10 cellular contexts compared by ENCODE assay signal in genomic region chr5:139653616-139654015, GRCh38. TPM values are rescaled to one million over a fixed set of nuclear protein-coding genes. Genes with fewer than 3 reads are reported as not detected.
A peak's percentile ranks its signal among the peaks of the same experiment; 100 is the strongest.
DNase-seq lines count a peak whose midpoint lies in the region; ATAC-seq and TF ChIP-seq lines count a peak whose summit lies in the region.
"Had no signal": no experiment of that assay in that cellular context is flagged by ENCODE, and none has a peak within 500 bp of the region (broad histone marks: within the 10 kb centered on the region; RNA-seq: fewer than 3 reads in every experiment).

No MANE protein-coding gene starts in this region.

- H3T11ph ChIP-seq in H9 (ENCODE audit: low read length) = no peak overlapping the region

- no CpG with 5 or more reads among the region's 5 CpGs for WGBS in H9 (ENCODE audit: extremely low coverage, insufficient read length, low lambda C conversion rate)
- WGBS in lung, 2 donors = 36 to 62% methylated on average over 5 of the region's 5 CpGs

- no peak overlapping the region for H4K5ac ChIP-seq in H9 (ENCODE audit: insufficient read length, low read depth, low read length)

- no peak overlapping the region for H2AFZ ChIP-seq in H9 (ENCODE audit: low read length)

- H2BK5ac ChIP-seq in H9 (ENCODE audit: insufficient read length, low read length) = no peak overlapping the region

- no peak overlapping the region for H2BK20ac ChIP-seq in H9 (ENCODE audit: low read depth, low read length, poor library complexity, severe bottlenecking)

- H3K9me3 Mint-ChIP-seq in H9 (peaks cover 0 to 4% of the 10 kb centered on the region in 2 experiments; a peak in 1 of 5 replicates), brain (peaks cover 0 to 4% (median 0%) of the 10 kb centered on the region in 5 experiments)

- H3K23me2 ChIP-seq in H9 (ENCODE audit: insufficient read length, low read depth, low read length, poor library complexity, severe bottlenecking) = peaks cover 21% of the 10 kb centered on the region

- no peaks in the 10 kb centered on the region for H3K36me3 ChIP-seq in lung (ENCODE audit: control insufficient read depth in 2 of 2, insufficient read depth in 2 of 2, low read length in 2 of 2)

- H3K9me3 ChIP-seq in H9 (ENCODE audit: control insufficient read depth, low read depth, low read length) (no peaks in the 10 kb centered on the region), lung (ENCODE audit: control insufficient read depth in 2 of 2, insufficient read depth in 1 of 2, low read length in 1 of 2) (no peaks in the 10 kb centered on the region)

- H3K4ac ChIP-seq in H9 (ENCODE audit: low read depth, low read length) = no peak overlapping the region

- H3K79me1 ChIP-seq in H9 (ENCODE audit: insufficient read depth, low read depth, low read length, poor library complexity, severe bottlenecking) = peaks cover 19% of the 10 kb centered on the region

- TF ChIP-seq CTCF in H9 (conservative IDR thresholded peaks at IDR 0.05) (no peak), brain (conservative IDR thresholded peaks at IDR 0.05) (no peak), lung (IDR thresholded peaks at IDR 0.05; ENCODE audit: control extremely low read depth, extremely low read depth) (no peak)

- no peak overlapping the region for H2BK12ac ChIP-seq in H9 (ENCODE audit: insufficient read length, low read depth, low read length)

- H3K56ac ChIP-seq in H9 (ENCODE audit: insufficient read length, low read depth, low read length) = no peak overlapping the region

- H3K27me3 Mint-ChIP-seq in H9 (ENCODE audit: low read depth) = peaks cover 1% of the 10 kb centered on the region; the same call in 1 of the 2 replicates
- peaks cover 16% of the 10 kb centered on the region for H3K27me3 Mint-ChIP-seq in brain

- H3K4me2 ChIP-seq in H9 (ENCODE audit: insufficient read depth, insufficient read length, low read length) = peak overlapping the region; percentile 3

- no peak overlapping the region for H3K14ac ChIP-seq in H9 (ENCODE audit: insufficient read depth, low read length)

- no peak overlapping the region for H2AK5ac ChIP-seq in H9 (ENCODE audit: insufficient read length, low read length)

- H3K36me3 Mint-ChIP-seq in H9 (ENCODE audit: insufficient read depth in 1 of 3, low read depth in 3 of 3) = peaks cover 0 to 9% (median 0%) of the 10 kb centered on the region in 3 experiments; a peak in 1 of 7 replicates
- H3K36me3 Mint-ChIP-seq in brain = no peaks in the 10 kb centered on the region

- H3K18ac ChIP-seq in H9 (ENCODE audit: insufficient read length, low read depth, low read length) = no peak overlapping the region

- no peak overlapping the region for H2BK120ac ChIP-seq in H9 (ENCODE audit: low read depth, low read length, poor library complexity, severe bottlenecking)

- H4K20me1 ChIP-seq in H9 (ENCODE audit: control insufficient read depth, insufficient read depth, insufficient read length) = peaks cover 9% of the 10 kb centered on the region

- ATAC-seq in lung (ENCODE audit: insufficient read depth, low FRiP score) = no peak
- ATAC-seq: T-helper 17 cell had no signal

- no peak for DNase-seq in H9
- DNase-seq in lung (ENCODE audit: low spot score) = no peak
- no peak for DNase-seq in HuH-7.5 (ENCODE audit: low spot score)
- no peak for DNase-seq in NCI-H345 treated with DMSO at 0.1 percent for 48 hours (lab: John Stamatoyannopoulos, UW; ENCODE audit: unreplicated experiment)
- no peak for DNase-seq in T-helper 2 cell
- DNase-seq in NCI-H774 (lab: John Stamatoyannopoulos, UW) = no peak
- DNase-seq: activated effector memory CD4-positive, alpha-beta T cell treated with Interleukin-2 at 50 U/mL for 16 hours; T-helper 17 cell had no signal

- no peak overlapping the region for H3K4me3 ChIP-seq in lung

- H4K8ac ChIP-seq in H9 (replicated peaks; ENCODE audit: insufficient read length, low read depth, low read length) = no peak overlapping the region

- H3K4me1 Mint-ChIP-seq in H9 = peaks cover 64 to 75% of the 10 kb centered on the region in 2 experiments
- peaks cover 78% of the 10 kb centered on the region for H3K4me1 Mint-ChIP-seq in brain

- H3K9ac ChIP-seq in H9 (ENCODE audit: extremely low read depth, insufficient read length, low read length) = no peak overlapping the region

- H3K79me2 ChIP-seq in H9 (ENCODE audit: insufficient read depth, low read length) = peaks cover 56% of the 10 kb centered on the region; the same call in 1 of the 2 replicates

- H3K27ac Mint-ChIP-seq in H9 (peak overlapping the region in 2 of 3 experiments; percentile 25 to 67; a peak in 3 of 7 replicates), brain (peak overlapping the region; percentile 92 to 99 (median 97))

- no peak overlapping the region for H3K23ac ChIP-seq in H9 (ENCODE audit: insufficient read length, low read depth, low read length)

- peak overlapping the region in 1 of 2 experiments; percentile 56; a peak in 3 of 5 replicates for H3K4me3 Mint-ChIP-seq in H9
- peak overlapping the region; percentile 81 to 99 (median 98) for H3K4me3 Mint-ChIP-seq in brain

- no peak overlapping the region for H3K27ac ChIP-seq in H9 (ENCODE audit: insufficient read length, low read depth, low read length)
- H3K27ac ChIP-seq in lung (ENCODE audit: low read depth in 1 of 2, low read length in 1 of 2) = peak overlapping the region; percentile 66 to 80
- H3K27ac ChIP-seq in temporal lobe (ENCODE audit: low read depth, low read length) = peak overlapping the region; percentile 100

- peaks cover 41% of the 10 kb centered on the region for H3K4me1 ChIP-seq in H9 (ENCODE audit: insufficient read depth, low read length)
- H3K4me1 ChIP-seq in lung (ENCODE audit: control insufficient read depth in 2 of 2, insufficient read depth in 2 of 2, low read length in 2 of 2) = peaks cover 22 to 54% of the 10 kb centered on the region in 2 donors

- H2BK15ac ChIP-seq in H9 (ENCODE audit: low read depth, low read length) = no peak overlapping the region

- no peak overlapping the region for H4K91ac ChIP-seq in H9 (ENCODE audit: insufficient read length, low read depth, low read length)

- H3K27me3 ChIP-seq in H9 (ENCODE audit: insufficient read depth, low read length) (no peaks in the 10 kb centered on the region), lung (ENCODE audit: control insufficient read depth, insufficient read depth) (no peaks in the 10 kb centered on the region)

RNA-seq across cellular contexts. Expression of gene CXXC5, which starts 5.5 kb away (rescaled TPM):
- total RNA-seq in H9 (2021) = 105 and 107 TPM in 2 replicates
- polyA plus RNA-seq in brain (ENCODE audit: insufficient read depth, low read depth, low replicate concordance) = 79.7 TPM
- total RNA-seq in lung = 10 to 100 TPM; 26.5 to 39.8 TPM
- 10 to 100 TPM; 20.7 to 23.5 TPM for polyA plus RNA-seq in lung
- total RNA-seq in temporal lobe = 33.4 TPM
